11 cellular contexts compared by ENCODE assay signal in genomic region chr2:120224735-120225548, GRCh38. TPM values are rescaled to one million over a fixed set of nuclear protein-coding genes. Genes with fewer than 3 reads are reported as not detected.
A peak's percentile ranks its signal among the peaks of the same experiment; 100 is the strongest.
DNase-seq lines count a peak whose midpoint lies in the region; ATAC-seq and TF ChIP-seq lines count a peak whose summit lies in the region.
"Had no signal": no experiment of that assay in that cellular context is flagged by ENCODE, and none has a peak within 500 bp of the region (broad histone marks: within the 10 kb centered on the region; RNA-seq: fewer than 3 reads in every experiment).

No MANE protein-coding gene starts in this region.

- H3K27ac Mint-ChIP-seq in T-helper 1 cell treated with Interleukin-12 subunit alpha and Interleukin-12 subunit beta and Interleukin-4 antibody, amounts not matched to agents 30 μg/mL and 1 μg/mL, for 36 hours, result peak overlapping the region; percentile 82
- H3K27ac Mint-ChIP-seq in activated CD8-positive, alpha-beta T cell treated with anti-CD3 and anti-CD28 coated beads, Interleukin-2, amount 10 ng/mL, durations not matched to agents 7 days and 5 days, result peak overlapping the region; percentile 90
- no peak overlapping the region for H3K27ac Mint-ChIP-seq in neural crest cell (ENCODE audit: unreplicated experiment)

- peaks cover 71% of the 10 kb centered on the region for H3K4me1 Mint-ChIP-seq in T-helper 1 cell treated with Interleukin-12 subunit alpha and Interleukin-12 subunit beta and Interleukin-4 antibody, amounts not matched to agents 30 μg/mL and 1 μg/mL, for 36 hours (ENCODE audit: low read depth)
- H3K4me1 Mint-ChIP-seq in activated CD8-positive, alpha-beta T cell treated with anti-CD3 and anti-CD28 coated beads, Interleukin-2, amount 10 ng/mL, durations not matched to agents 7 days and 5 days (ENCODE audit: low read depth), result peaks cover 82% of the 10 kb centered on the region
- H3K4me1 Mint-ChIP-seq in neural crest cell, result peaks cover 25% of the 10 kb centered on the region

- DNase-seq in T-helper 1 cell (no peak), NCI-H146 (lab: John Stamatoyannopoulos, UW) (peak; percentile 82), neural crest cell (ENCODE audit: low read depth, low spot score) (no peak), SIG-M5 (lab: John Stamatoyannopoulos, UW) (no peak), substantia nigra (lab: John Stamatoyannopoulos, UW) (no peak), GM19240 (ENCODE audit: insufficient read length, low spot score) (no peak)
- no peak for DNase-seq in activated CD8-positive, alpha-beta T cell treated with anti-CD3 and anti-CD28 coated beads, Interleukin-2, amount 10 ng/mL, durations not matched to agents 7 days and 5 days
- DNase-seq: kidney glomerular epithelial cell; stimulated activated CD4-positive, alpha-beta T cell treated with anti-CD3 and anti-CD28 coated beads, Interleukin-2, amount 100 ng/mL, for 48 hours had no signal

- H3K27ac ChIP-seq in substantia nigra (ENCODE audit: low read depth, low read length, poor library complexity, severe bottlenecking), result no peak overlapping the region
- H3K27ac ChIP-seq: thoracic aorta had no signal

- TF ChIP-seq CTCF in neural crest cell (conservative IDR thresholded peaks at IDR 0.05), result no peak

- peaks cover 5% of the 10 kb centered on the region for H3K9me3 Mint-ChIP-seq in T-helper 1 cell treated with Interleukin-12 subunit alpha and Interleukin-12 subunit beta and Interleukin-4 antibody, amounts not matched to agents 30 μg/mL and 1 μg/mL, for 36 hours
- no peaks in the 10 kb centered on the region for H3K9me3 Mint-ChIP-seq in activated CD8-positive, alpha-beta T cell treated with anti-CD3 and anti-CD28 coated beads, Interleukin-2, amount 10 ng/mL, durations not matched to agents 7 days and 5 days (ENCODE audit: insufficient read depth)
- H3K9me3 Mint-ChIP-seq in neural crest cell, result no peaks in the 10 kb centered on the region

- CTCF ChIA-PET in activated CD8-positive, alpha-beta T cell treated with anti-CD3 and anti-CD28 coated beads, Interleukin-2, amount 10 ng/mL, durations not matched to agents 7 days and 5 days (lab: Charles Lee), result interaction anchor here (0.6 to 2.4 kb wide), 4 partner anchors 9 to 88 kb away, joined by 3 to 10 read pairs (median 6); no protein-coding TSS in a partner anchor

- no peak for ATAC-seq in activated CD8-positive, alpha-beta T cell treated with anti-CD3 and anti-CD28 coated beads, Interleukin-2, amount 10 ng/mL, durations not matched to agents 7 days and 5 days

- POLR2A ChIA-PET in activated CD8-positive, alpha-beta T cell treated with anti-CD3 and anti-CD28 coated beads, Interleukin-2, amount 10 ng/mL, durations not matched to agents 7 days and 5 days (lab: Charles Lee), result interaction anchor here (0.7 to 1.9 kb wide), 3 partner anchors 26 to 88 kb away, joined by 4 to 6 read pairs (median 4); no protein-coding TSS in a partner anchor

- peaks cover 54% of the 10 kb centered on the region for H3K36me3 Mint-ChIP-seq in T-helper 1 cell treated with Interleukin-12 subunit alpha and Interleukin-12 subunit beta and Interleukin-4 antibody, amounts not matched to agents 30 μg/mL and 1 μg/mL, for 36 hours (ENCODE audit: low read depth)
- H3K36me3 Mint-ChIP-seq in activated CD8-positive, alpha-beta T cell treated with anti-CD3 and anti-CD28 coated beads, Interleukin-2, amount 10 ng/mL, durations not matched to agents 7 days and 5 days (ENCODE audit: low read depth), result peaks cover 76% of the 10 kb centered on the region
- peaks cover 18% of the 10 kb centered on the region for H3K36me3 Mint-ChIP-seq in neural crest cell (ENCODE audit: low read depth)

- peak overlapping the region; percentile 83 for H3K4me3 Mint-ChIP-seq in T-helper 1 cell treated with Interleukin-12 subunit alpha and Interleukin-12 subunit beta and Interleukin-4 antibody, amounts not matched to agents 30 μg/mL and 1 μg/mL, for 36 hours
- peak overlapping the region; percentile 83 for H3K4me3 Mint-ChIP-seq in activated CD8-positive, alpha-beta T cell treated with anti-CD3 and anti-CD28 coated beads, Interleukin-2, amount 10 ng/mL, durations not matched to agents 7 days and 5 days
- peak overlapping the region; percentile 86 for H3K4me3 Mint-ChIP-seq in neural crest cell

- no peaks in the 10 kb centered on the region for H3K27me3 Mint-ChIP-seq in T-helper 1 cell treated with Interleukin-12 subunit alpha and Interleukin-12 subunit beta and Interleukin-4 antibody, amounts not matched to agents 30 μg/mL and 1 μg/mL, for 36 hours (ENCODE audit: low read depth)
- H3K27me3 Mint-ChIP-seq in activated CD8-positive, alpha-beta T cell treated with anti-CD3 and anti-CD28 coated beads, Interleukin-2, amount 10 ng/mL, durations not matched to agents 7 days and 5 days (ENCODE audit: low read depth), result no peaks in the 10 kb centered on the region
- H3K27me3 Mint-ChIP-seq in neural crest cell (ENCODE audit: low read depth), result peaks cover 31% of the 10 kb centered on the region

RNA-seq across cellular contexts. Expression of gene TMEM185B, which starts 1.7 kb away (rescaled TPM):
- 10 to 100 TPM; 25.6 to 25.8 TPM for total RNA-seq in activated CD8-positive, alpha-beta T cell treated with anti-CD3 and anti-CD28 coated beads, Interleukin-2, amount 10 ng/mL, durations not matched to agents 7 days and 5 days
- 22.4 and 22.7 TPM in 2 replicates for total RNA-seq in neural crest cell

RNA-seq across cellular contexts. Expression of gene RALB, which starts 27.7 kb away (rescaled TPM):
- 10 to 100 TPM; 39.4 to 45.4 TPM for total RNA-seq in activated CD8-positive, alpha-beta T cell treated with anti-CD3 and anti-CD28 coated beads, Interleukin-2, amount 10 ng/mL, durations not matched to agents 7 days and 5 days
- total RNA-seq in neural crest cell, result 29.3 and 30.0 TPM in 2 replicates
